In the genomic region with DNA sequence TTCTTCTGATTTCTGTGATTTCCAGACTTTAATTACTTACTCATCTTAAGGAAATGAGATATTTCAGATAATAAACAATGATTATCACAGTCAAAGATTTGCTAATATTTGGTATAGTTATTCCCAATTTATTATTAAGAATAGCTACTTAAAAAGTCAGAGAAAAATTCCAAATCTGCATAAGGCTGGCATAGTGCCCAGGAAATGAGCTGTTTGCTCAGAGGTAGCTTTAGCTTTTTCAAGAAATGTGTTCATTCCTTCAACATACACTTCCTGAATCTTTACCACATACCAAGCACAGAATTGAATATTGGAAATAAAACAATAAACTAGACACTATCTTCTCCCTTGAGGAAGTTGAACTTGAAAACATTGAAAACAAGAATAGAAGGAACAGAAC, we compare ENCODE assay signal across 17 cellular contexts.
"Had no signal": no experiment of that assay in that cellular context is flagged by ENCODE, and none has a peak within 500 bp of the region (broad histone marks: within the 10 kb centered on the region; RNA-seq: fewer than 3 reads in every experiment).

No MANE protein-coding gene starts in this region.

- H3K9me3 ChIP-seq: upper lobe of right lung had no signal

- H3K36me3 Mint-ChIP-seq: activated naive CD8-positive, alpha-beta T cell had no signal

- DNase-seq: activated CD4-positive, alpha-beta T cell treated with anti-CD3 and anti-CD28 coated beads, Interleukin-2, amount 50 U/mL, for 4 hours; activated CD4-positive, CD25-positive, alpha-beta regulatory T cell treated with anti-CD3 and anti-CD28 coated beads, Interleukin-2, amount 50 U/mL, for 72 hours; activated gamma-delta T cell; activated T-cell treated with anti-CD3 and anti-CD28 coated beads, Interleukin-2, amount 50 U/mL, for 24 hours; central memory CD4-positive, alpha-beta T cell; effector memory CD4-positive, alpha-beta T cell; foreskin melanocyte; left lung; mesenchymal stem cell; nephron progenitor cell; psoas muscle; stimulated activated CD4-positive, alpha-beta T cell treated with anti-CD3 and anti-CD28 coated beads, Interleukin-15, amount 100 ng/mL, for 24 hours; stimulated activated CD4-positive, alpha-beta T cell treated with anti-CD3 and anti-CD28 coated beads, Interleukin-4, amount 100 ng/mL, for 24 hours; SW 1271; upper lobe of right lung had no signal

- H3K27ac ChIP-seq: left lung, psoas muscle, upper lobe of right lung had no signal

- H3K4me1 Mint-ChIP-seq: nephron progenitor cell had no signal

- H3K27ac Mint-ChIP-seq: activated naive CD8-positive, alpha-beta T cell; activated T-cell treated with anti-CD3 and anti-CD28 coated beads, Interleukin-2, amount 50 U/mL, for 24 hours; nephron progenitor cell; stimulated activated naive CD8-positive, alpha-beta T cell treated with anti-CD3 and anti-CD28 coated beads, Interleukin-15, Interleukin-2, amounts not matched to agents 100 ng/mL and 50 ng/mL, for 24 hours had no signal

- ATAC-seq: left lung, psoas muscle, upper lobe of right lung had no signal

- H3K4me3 Mint-ChIP-seq: activated naive CD8-positive, alpha-beta T cell; activated T-cell treated with anti-CD3 and anti-CD28 coated beads, Interleukin-2, amount 50 U/mL, for 24 hours; nephron progenitor cell; stimulated activated naive CD8-positive, alpha-beta T cell treated with anti-CD3 and anti-CD28 coated beads, Interleukin-15, Interleukin-2, amounts not matched to agents 100 ng/mL and 50 ng/mL, for 24 hours had no signal

- H3K4me3 ChIP-seq: left lung, psoas muscle, upper lobe of right lung had no signal

- H3K36me3 ChIP-seq: left lung, upper lobe of right lung had no signal
